In the genomic region with DNA sequence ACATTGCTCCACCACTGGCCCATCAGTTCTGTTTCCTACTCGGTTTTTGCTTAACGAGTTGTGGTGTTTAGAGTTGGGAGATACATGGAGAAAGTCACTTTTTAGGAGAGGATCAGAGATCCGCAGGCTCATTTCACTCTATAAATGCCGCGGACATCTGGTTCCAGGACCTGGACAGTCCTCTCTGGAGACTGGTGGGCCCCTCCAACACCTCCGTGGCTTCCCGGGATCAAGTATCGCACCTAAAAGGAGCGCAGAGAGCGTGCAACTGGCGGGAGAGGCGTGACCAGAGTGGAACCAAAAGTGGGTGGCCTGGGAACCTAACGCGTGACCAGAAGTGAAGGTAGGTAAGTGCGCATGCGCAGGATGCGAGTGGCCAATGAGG, we compare ENCODE assay signal across 1 cellular context.
A peak's percentile ranks its signal among the peaks of the same experiment; 100 is the strongest.
TF ChIP-seq lines count a peak whose summit lies in the region.

No MANE protein-coding gene starts in this region.

TF ChIP-seq in K562, 482 proteins besides CTCF, POLR2A, EP300 and RAD21 (continued from another document):
- TF ChIP-seq, protein P1, sequence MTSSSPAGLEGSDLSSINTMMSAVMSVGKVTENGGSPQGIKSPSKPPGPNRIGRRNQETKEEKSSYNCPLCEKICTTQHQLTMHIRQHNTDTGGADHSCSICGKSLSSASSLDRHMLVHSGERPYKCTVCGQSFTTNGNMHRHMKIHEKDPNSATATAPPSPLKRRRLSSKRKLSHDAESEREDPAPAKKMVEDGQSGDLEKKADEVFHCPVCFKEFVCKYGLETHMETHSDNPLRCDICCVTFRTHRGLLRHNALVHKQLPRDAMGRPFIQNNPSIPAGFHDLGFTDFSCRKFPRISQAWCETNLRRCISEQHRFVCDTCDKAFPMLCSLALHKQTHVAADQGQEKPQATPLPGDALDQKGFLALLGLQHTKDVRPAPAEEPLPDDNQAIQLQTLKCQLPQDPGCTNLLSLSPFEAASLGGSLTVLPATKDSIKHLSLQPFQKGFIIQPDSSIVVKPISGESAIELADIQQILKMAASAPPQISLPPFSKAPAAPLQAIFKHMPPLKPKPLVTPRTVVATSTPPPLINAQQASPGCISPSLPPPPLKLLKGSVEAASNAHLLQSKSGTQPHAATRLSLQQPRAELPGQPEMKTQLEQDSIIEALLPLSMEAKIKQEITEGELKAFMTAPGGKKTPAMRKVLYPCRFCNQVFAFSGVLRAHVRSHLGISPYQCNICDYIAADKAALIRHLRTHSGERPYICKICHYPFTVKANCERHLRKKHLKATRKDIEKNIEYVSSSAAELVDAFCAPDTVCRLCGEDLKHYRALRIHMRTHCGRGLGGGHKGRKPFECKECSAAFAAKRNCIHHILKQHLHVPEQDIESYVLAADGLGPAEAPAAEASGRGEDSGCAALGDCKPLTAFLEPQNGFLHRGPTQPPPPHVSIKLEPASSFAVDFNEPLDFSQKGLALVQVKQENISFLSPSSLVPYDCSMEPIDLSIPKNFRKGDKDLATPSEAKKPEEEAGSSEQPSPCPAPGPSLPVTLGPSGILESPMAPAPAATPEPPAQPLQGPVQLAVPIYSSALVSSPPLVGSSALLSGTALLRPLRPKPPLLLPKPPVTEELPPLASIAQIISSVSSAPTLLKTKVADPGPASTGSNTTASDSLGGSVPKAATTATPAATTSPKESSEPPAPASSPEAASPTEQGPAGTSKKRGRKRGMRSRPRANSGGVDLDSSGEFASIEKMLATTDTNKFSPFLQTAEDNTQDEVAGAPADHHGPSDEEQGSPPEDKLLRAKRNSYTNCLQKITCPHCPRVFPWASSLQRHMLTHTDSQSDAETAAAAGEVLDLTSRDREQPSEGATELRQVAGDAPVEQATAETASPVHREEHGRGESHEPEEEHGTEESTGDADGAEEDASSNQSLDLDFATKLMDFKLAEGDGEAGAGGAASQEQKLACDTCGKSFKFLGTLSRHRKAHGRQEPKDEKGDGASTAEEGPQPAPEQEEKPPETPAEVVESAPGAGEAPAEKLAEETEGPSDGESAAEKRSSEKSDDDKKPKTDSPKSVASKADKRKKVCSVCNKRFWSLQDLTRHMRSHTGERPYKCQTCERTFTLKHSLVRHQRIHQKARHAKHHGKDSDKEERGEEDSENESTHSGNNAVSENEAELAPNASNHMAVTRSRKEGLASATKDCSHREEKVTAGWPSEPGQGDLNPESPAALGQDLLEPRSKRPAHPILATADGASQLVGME (CRISPR knock-in tag; IDR thresholded peaks at IDR 0.05), result no peak
- TF ChIP-seq RBM14 (IDR thresholded peaks at IDR 0.05; ENCODE audit: borderline replicate concordance, insufficient read depth, low read depth, low read length), result no peak
- TF ChIP-seq FIP1L1 (IDR thresholded peaks at IDR 0.05; ENCODE audit: low read depth, low read length, poor library complexity, severe bottlenecking), result no peak
- TF ChIP-seq MXI1 (IDR thresholded peaks at IDR 0.05; ENCODE audit: low read depth, low read length), result 0 out of 2 replicates have a peak, but pooled peaks have one; percentile 52
- no peak for TF ChIP-seq CSDE1 (IDR thresholded peaks at IDR 0.05)
- TF ChIP-seq ZNF140 (CRISPR knock-in tag; IDR thresholded peaks at IDR 0.05), result no peak
- no peak for TF ChIP-seq YBX1 (IDR thresholded peaks at IDR 0.05)
- TF ChIP-seq DDX20 (tag; IDR thresholded peaks at IDR 0.05; ENCODE audit: low read depth), result no peak
- no peak; a peak in 1 of 3 replicates for TF ChIP-seq CBX3 (IDR thresholded peaks at IDR 0.05; ENCODE audit: borderline replicate concordance in 1 of 2, low read length in 2 of 2)
- TF ChIP-seq, protein P2, sequence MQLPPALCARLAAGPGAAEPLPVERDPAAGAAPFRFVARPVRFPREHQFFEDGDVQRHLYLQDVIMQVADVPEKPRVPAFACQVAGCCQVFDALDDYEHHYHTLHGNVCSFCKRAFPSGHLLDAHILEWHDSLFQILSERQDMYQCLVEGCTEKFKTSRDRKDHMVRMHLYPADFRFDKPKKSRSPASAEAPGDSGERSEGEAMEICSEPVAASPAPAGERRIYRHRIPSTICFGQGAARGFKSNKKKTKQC (CRISPR knock-in tag; IDR thresholded peaks at IDR 0.05), result peak; percentile 18; the same call in 1 of the 2 replicates
- TF ChIP-seq, protein P3, sequence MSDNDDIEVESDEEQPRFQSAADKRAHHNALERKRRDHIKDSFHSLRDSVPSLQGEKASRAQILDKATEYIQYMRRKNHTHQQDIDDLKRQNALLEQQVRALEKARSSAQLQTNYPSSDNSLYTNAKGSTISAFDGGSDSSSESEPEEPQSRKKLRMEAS (CRISPR knock-in tag; IDR thresholded peaks at IDR 0.05), result peak; percentile 73
- TF ChIP-seq JUN (IDR thresholded peaks at IDR 0.05; ENCODE audit: borderline replicate concordance, low read depth, low read length), result no peak
- no peak for TF ChIP-seq JUN (CRISPR knock-in tag; IDR thresholded peaks at IDR 0.05; ENCODE audit: borderline replicate concordance)
- TF ChIP-seq, protein P4, sequence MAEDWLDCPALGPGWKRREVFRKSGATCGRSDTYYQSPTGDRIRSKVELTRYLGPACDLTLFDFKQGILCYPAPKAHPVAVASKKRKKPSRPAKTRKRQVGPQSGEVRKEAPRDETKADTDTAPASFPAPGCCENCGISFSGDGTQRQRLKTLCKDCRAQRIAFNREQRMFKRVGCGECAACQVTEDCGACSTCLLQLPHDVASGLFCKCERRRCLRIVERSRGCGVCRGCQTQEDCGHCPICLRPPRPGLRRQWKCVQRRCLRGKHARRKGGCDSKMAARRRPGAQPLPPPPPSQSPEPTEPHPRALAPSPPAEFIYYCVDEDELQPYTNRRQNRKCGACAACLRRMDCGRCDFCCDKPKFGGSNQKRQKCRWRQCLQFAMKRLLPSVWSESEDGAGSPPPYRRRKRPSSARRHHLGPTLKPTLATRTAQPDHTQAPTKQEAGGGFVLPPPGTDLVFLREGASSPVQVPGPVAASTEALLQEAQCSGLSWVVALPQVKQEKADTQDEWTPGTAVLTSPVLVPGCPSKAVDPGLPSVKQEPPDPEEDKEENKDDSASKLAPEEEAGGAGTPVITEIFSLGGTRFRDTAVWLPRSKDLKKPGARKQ (CRISPR knock-in tag; IDR thresholded peaks at IDR 0.05), result no peak
- TF ChIP-seq, protein P5, sequence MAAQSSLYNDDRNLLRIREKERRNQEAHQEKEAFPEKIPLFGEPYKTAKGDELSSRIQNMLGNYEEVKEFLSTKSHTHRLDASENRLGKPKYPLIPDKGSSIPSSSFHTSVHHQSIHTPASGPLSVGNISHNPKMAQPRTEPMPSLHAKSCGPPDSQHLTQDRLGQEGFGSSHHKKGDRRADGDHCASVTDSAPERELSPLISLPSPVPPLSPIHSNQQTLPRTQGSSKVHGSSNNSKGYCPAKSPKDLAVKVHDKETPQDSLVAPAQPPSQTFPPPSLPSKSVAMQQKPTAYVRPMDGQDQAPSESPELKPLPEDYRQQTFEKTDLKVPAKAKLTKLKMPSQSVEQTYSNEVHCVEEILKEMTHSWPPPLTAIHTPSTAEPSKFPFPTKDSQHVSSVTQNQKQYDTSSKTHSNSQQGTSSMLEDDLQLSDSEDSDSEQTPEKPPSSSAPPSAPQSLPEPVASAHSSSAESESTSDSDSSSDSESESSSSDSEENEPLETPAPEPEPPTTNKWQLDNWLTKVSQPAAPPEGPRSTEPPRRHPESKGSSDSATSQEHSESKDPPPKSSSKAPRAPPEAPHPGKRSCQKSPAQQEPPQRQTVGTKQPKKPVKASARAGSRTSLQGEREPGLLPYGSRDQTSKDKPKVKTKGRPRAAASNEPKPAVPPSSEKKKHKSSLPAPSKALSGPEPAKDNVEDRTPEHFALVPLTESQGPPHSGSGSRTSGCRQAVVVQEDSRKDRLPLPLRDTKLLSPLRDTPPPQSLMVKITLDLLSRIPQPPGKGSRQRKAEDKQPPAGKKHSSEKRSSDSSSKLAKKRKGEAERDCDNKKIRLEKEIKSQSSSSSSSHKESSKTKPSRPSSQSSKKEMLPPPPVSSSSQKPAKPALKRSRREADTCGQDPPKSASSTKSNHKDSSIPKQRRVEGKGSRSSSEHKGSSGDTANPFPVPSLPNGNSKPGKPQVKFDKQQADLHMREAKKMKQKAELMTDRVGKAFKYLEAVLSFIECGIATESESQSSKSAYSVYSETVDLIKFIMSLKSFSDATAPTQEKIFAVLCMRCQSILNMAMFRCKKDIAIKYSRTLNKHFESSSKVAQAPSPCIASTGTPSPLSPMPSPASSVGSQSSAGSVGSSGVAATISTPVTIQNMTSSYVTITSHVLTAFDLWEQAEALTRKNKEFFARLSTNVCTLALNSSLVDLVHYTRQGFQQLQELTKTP (IDR thresholded peaks at IDR 0.05; ENCODE audit: low read depth in 1 of 2, partially characterized antibody in 2 of 2), result peak in 1 of 2 experiments; percentile 34
- no peak for TF ChIP-seq CEBPG (CRISPR knock-in tag; IDR thresholded peaks at IDR 0.05)
- no peak for TF ChIP-seq CEBPG (tag; conservative IDR thresholded peaks at IDR 0.05 in 1 of 2, IDR thresholded peaks at IDR 0.05 in 1 of 2)
- no peak for TF ChIP-seq RBBP5 (IDR thresholded peaks at IDR 0.05; ENCODE audit: borderline replicate concordance, insufficient read depth, low read length, poor library complexity, severe bottlenecking)
- peak; percentile 80 for TF ChIP-seq TBP (optimal IDR thresholded peaks at IDR 0.05; ENCODE audit: low read depth, low read length)
- TF ChIP-seq PTRF (tag; IDR thresholded peaks at IDR 0.05), result no peak
- TF ChIP-seq, protein P6, sequence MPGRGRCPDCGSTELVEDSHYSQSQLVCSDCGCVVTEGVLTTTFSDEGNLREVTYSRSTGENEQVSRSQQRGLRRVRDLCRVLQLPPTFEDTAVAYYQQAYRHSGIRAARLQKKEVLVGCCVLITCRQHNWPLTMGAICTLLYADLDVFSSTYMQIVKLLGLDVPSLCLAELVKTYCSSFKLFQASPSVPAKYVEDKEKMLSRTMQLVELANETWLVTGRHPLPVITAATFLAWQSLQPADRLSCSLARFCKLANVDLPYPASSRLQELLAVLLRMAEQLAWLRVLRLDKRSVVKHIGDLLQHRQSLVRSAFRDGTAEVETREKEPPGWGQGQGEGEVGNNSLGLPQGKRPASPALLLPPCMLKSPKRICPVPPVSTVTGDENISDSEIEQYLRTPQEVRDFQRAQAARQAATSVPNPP (IDR thresholded peaks at IDR 0.05; ENCODE audit: borderline replicate concordance, insufficient read depth, insufficient read length), result no peak
